31 cellular contexts compared by ENCODE assay signal in genomic region chr1:25932321-25932720, GRCh38.
"Had no signal": no experiment of that assay in that cellular context is flagged by ENCODE, and none has a peak within 500 bp of the region (broad histone marks: within the 10 kb centered on the region; RNA-seq: fewer than 3 reads in every experiment).

No MANE protein-coding gene starts in this region.

- H3K27ac Mint-ChIP-seq: activated CD8-positive, alpha-beta memory T cell treated with anti-CD3 and anti-CD28 coated beads, Interleukin-2, amount 10 ng/mL, durations not matched to agents 7 days and 5 days; activated CD8-positive, alpha-beta T cell treated with anti-CD3 and anti-CD28 coated beads, Interleukin-2, amount 10 ng/mL, durations not matched to agents 7 days and 5 days; activated naive CD4-positive, alpha-beta T cell treated with anti-CD3 and anti-CD28 coated beads, Interleukin-2, amount 50 U/mL, for 72 hours; activated T-helper 2 cell treated with anti-CD3 and anti-CD28 coated beads, Interferon-gamma antibody, Interleukin-2, Interleukin-4, amounts not matched to agents 10 μg/mL and 5 μg/mL and 100 μg/mL, durations not matched to agents 14 hours and 24 hours and 36 hours; effector memory CD8-positive, alpha-beta T cell; naive thymus-derived CD8-positive, alpha-beta T cell; stimulated activated memory B cell treated with anti-CD40 and anti-IgM and Interleukin-4, amounts not matched to agents 10 μg/mL and 1 μg/mL and 100 μg/mL, for 72 hours; stimulated activated naive CD8-positive, alpha-beta T cell treated with anti-CD3 and anti-CD28 coated beads, Interleukin-15, amount 100 ng/mL, for 72 hours; WTC11 had no signal

- ATAC-seq: activated CD8-positive, alpha-beta memory T cell treated with anti-CD3 and anti-CD28 coated beads, Interleukin-2, amount 10 ng/mL, durations not matched to agents 7 days and 5 days; activated CD8-positive, alpha-beta T cell treated with anti-CD3 and anti-CD28 coated beads, Interleukin-2, amount 10 ng/mL, durations not matched to agents 7 days and 5 days; activated naive CD4-positive, alpha-beta T cell treated with anti-CD3 and anti-CD28 coated beads, Interleukin-2, amount 50 U/mL, for 72 hours; effector memory CD8-positive, alpha-beta T cell; gastrocnemius medialis; naive thymus-derived CD8-positive, alpha-beta T cell; sciatic nerve; stimulated activated memory B cell treated with anti-CD40 and anti-IgM and Interleukin-4, amounts not matched to agents 10 μg/mL and 1 μg/mL and 100 μg/mL, for 72 hours; stimulated activated naive CD8-positive, alpha-beta T cell treated with anti-CD3 and anti-CD28 coated beads, Interleukin-15, amount 100 ng/mL, for 72 hours; WTC11 had no signal

- H3K9me3 Mint-ChIP-seq: activated naive CD4-positive, alpha-beta T cell treated with anti-CD3 and anti-CD28 coated beads, Interleukin-2, amount 50 U/mL, for 72 hours; activated T-helper 2 cell treated with anti-CD3 and anti-CD28 coated beads, Interferon-gamma antibody, Interleukin-2, Interleukin-4, amounts not matched to agents 10 μg/mL and 5 μg/mL and 100 μg/mL, durations not matched to agents 14 hours and 24 hours and 36 hours; central memory CD8-positive, alpha-beta T cell; effector memory CD8-positive, alpha-beta T cell; naive thymus-derived CD8-positive, alpha-beta T cell; neural crest cell; stimulated activated memory B cell treated with anti-CD40 and anti-IgM and Interleukin-4, amounts not matched to agents 10 μg/mL and 1 μg/mL and 100 μg/mL, for 72 hours; stimulated activated naive CD8-positive, alpha-beta T cell treated with anti-CD3 and anti-CD28 coated beads, Interleukin-15, amount 100 ng/mL, for 72 hours; WTC11 had no signal

- H3K4me3 Mint-ChIP-seq: activated CD8-positive, alpha-beta memory T cell treated with anti-CD3 and anti-CD28 coated beads, Interleukin-2, amount 10 ng/mL, durations not matched to agents 7 days and 5 days; activated CD8-positive, alpha-beta T cell treated with anti-CD3 and anti-CD28 coated beads, Interleukin-2, amount 10 ng/mL, durations not matched to agents 7 days and 5 days; central memory CD8-positive, alpha-beta T cell; effector memory CD8-positive, alpha-beta T cell; naive thymus-derived CD8-positive, alpha-beta T cell; neural crest cell; stimulated activated memory B cell treated with anti-CD40 and anti-IgM and Interleukin-4, amounts not matched to agents 10 μg/mL and 1 μg/mL and 100 μg/mL, for 72 hours; stimulated activated naive CD8-positive, alpha-beta T cell treated with anti-CD3 and anti-CD28 coated beads, Interleukin-15, amount 100 ng/mL, for 72 hours; WTC11 had no signal

- H3K79me2 ChIP-seq: hepatocyte had no signal

- H3K4me2 ChIP-seq: hepatocyte, smooth muscle cell had no signal

- H3K4me3 ChIP-seq: colonic mucosa, gastrocnemius medialis, hepatocyte, pancreas, prostate gland, smooth muscle cell, tibial artery had no signal

- H3K4me1 Mint-ChIP-seq: activated CD8-positive, alpha-beta memory T cell treated with anti-CD3 and anti-CD28 coated beads, Interleukin-2, amount 10 ng/mL, durations not matched to agents 7 days and 5 days; central memory CD8-positive, alpha-beta T cell; stimulated activated memory B cell treated with anti-CD40 and anti-IgM and Interleukin-4, amounts not matched to agents 10 μg/mL and 1 μg/mL and 100 μg/mL, for 72 hours had no signal

- H3K36me3 Mint-ChIP-seq: activated CD8-positive, alpha-beta memory T cell treated with anti-CD3 and anti-CD28 coated beads, Interleukin-2, amount 10 ng/mL, durations not matched to agents 7 days and 5 days; activated naive CD4-positive, alpha-beta T cell treated with anti-CD3 and anti-CD28 coated beads, Interleukin-2, amount 50 U/mL, for 72 hours; naive thymus-derived CD8-positive, alpha-beta T cell; stimulated activated memory B cell treated with anti-CD40 and anti-IgM and Interleukin-4, amounts not matched to agents 10 μg/mL and 1 μg/mL and 100 μg/mL, for 72 hours; WTC11 had no signal

- H3K9me3 ChIP-seq: colonic mucosa, gastrocnemius medialis, pancreas, prostate gland, tibial artery had no signal

- H2AFZ ChIP-seq: hepatocyte had no signal

- DNase-seq: activated CD4-positive, alpha-beta T cell treated with anti-CD3 and anti-CD28 coated beads for 1 hour; activated CD8-positive, alpha-beta memory T cell treated with anti-CD3 and anti-CD28 coated beads, Interleukin-2, amount 10 ng/mL, durations not matched to agents 7 days and 5 days; activated CD8-positive, alpha-beta T cell treated with anti-CD3 and anti-CD28 coated beads, Interleukin-2, amount 10 ng/mL, durations not matched to agents 7 days and 5 days; activated naive CD4-positive, alpha-beta T cell; activated T-cell treated with anti-CD3 and anti-CD28 coated beads, Interleukin-2, amount 50 U/mL, for 48 hours; colonic mucosa; effector memory CD8-positive, alpha-beta T cell; gastrocnemius medialis; islet precursor cell; left ventricle myocardium superior; mammary epithelial cell; naive thymus-derived CD8-positive, alpha-beta T cell; pancreas; retina; stimulated activated CD4-positive, alpha-beta T cell treated with anti-CD3 and anti-CD28 coated beads, Interleukin-1b, Interleukin-23, amount 100 ng/mL, for 48 hours; stimulated activated CD4-positive, alpha-beta T cell treated with anti-CD3 and anti-CD28 coated beads, Interleukin-4, amount 100 ng/mL, for 4 hours; stimulated activated CD8-positive, alpha-beta memory T cell treated with anti-CD3 and anti-CD28 coated beads, Interleukin-4, amount 100 ng/mL, for 48 hours; stimulated activated naive CD8-positive, alpha-beta T cell treated with anti-CD3 and anti-CD28 coated beads, Interleukin-15, amount 100 ng/mL, for 72 hours; T-helper 2 cell; tibial artery had no signal

- H3K27me3 Mint-ChIP-seq: central memory CD8-positive, alpha-beta T cell; naive thymus-derived CD8-positive, alpha-beta T cell; stimulated activated naive CD8-positive, alpha-beta T cell treated with anti-CD3 and anti-CD28 coated beads, Interleukin-15, amount 100 ng/mL, for 72 hours had no signal

- H3K27ac ChIP-seq: colonic mucosa, gastrocnemius medialis, hepatocyte, pancreas, prostate gland, tibial artery had no signal

- H3K36me3 ChIP-seq: colonic mucosa, gastrocnemius medialis, pancreas, prostate gland, tibial artery had no signal

- FAIRE-seq: bronchial epithelial cell, pancreas had no signal

- H3K27me3 ChIP-seq: colonic mucosa, gastrocnemius medialis, hepatocyte, pancreas had no signal

- H3K4me1 ChIP-seq: colonic mucosa, pancreas, prostate gland, tibial artery had no signal
